Comparison of ENCODE assay signal across 8 cellular contexts in the genomic region with DNA sequence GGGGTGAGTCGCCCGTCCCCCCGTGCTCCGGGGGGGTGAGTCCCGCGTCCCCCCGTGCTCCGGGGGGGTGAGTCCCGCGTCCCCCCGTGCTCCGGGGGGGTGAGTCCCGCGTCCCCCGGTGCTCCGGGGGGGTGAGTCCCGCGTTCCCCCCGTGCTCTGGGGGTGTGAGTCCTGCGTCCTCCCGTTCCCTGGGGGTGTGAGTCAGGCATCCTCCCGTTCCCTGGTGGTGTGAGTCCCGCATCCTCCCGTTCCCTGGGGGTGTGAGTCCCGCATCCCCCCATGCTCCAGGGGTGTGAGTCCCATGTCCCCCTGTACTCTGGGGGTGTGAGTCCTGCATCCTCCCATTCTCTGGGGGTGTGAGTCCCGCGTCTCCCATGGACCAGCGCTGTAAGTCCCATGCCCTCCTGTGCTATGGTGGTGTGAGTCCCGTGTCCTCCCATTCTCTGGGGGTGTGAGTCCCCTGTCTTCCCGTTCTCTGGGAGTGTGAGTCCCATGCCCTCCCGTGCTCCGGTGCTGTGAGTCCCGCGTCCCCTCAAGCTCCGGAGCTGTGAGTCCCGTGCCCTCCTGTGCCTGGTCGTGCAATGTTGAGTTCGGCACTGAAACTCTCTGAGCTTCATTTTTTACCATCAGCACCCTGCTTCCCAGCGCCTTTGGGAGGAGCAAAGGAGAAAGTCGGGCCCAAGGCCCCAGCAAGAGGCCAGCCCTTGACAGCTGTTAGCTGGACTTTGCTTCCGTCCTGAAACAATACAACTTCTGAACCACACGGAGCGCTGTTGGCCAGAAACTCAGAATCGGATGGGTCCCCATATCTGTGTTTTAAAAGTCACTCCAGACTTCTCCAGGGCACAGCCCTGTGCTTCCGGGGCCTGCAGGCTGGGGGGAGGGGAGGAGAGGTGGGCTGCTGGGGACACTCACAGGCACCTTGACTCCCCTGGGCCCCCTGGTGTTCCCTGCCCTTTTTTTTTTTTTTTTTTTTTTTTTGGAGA. TPM values are rescaled to one million over a fixed set of nuclear protein-coding genes. Genes with fewer than 3 reads are reported as not detected.
DNase-seq lines count a peak whose midpoint lies in the region; ATAC-seq and TF ChIP-seq lines count a peak whose summit lies in the region.

No MANE protein-coding gene starts in this region.

- peaks cover 3% of the 10 kb centered on the region for H3K9me3 Mint-ChIP-seq in memory B cell

- BruUV-seq in HCT116 (replicated peaks; lab: Mats Ljungman, UMichigan), result no TSS peak

- no peaks in the 10 kb centered on the region for H3K79me2 ChIP-seq in HCT116 (ENCODE audit: insufficient read depth, low read length)
- H3K79me2 ChIP-seq in OCI-LY1 (ENCODE audit: insufficient read depth, low read length), result no peaks in the 10 kb centered on the region

- H3K27me3 Mint-ChIP-seq in memory B cell, result peaks cover 13% of the 10 kb centered on the region

- no peaks in the 10 kb centered on the region for H3F3A ChIP-seq in OCI-LY1 (ENCODE audit: insufficient read depth, low read length)

- POLR2A ChIA-PET in HCT116 (lab: Charles Lee), result interaction anchor here (0.7 to 1.1 kb wide), 2 partner anchors 11 to 601 kb away, joined by 3 to 8 read pairs; partner anchors contain the start of gene ZC3H18

- no peak overlapping the region for H3K4me3 Mint-ChIP-seq in memory B cell

- DNase-seq in HCT116 (ENCODE audit: low read depth, low spot score) (peak; percentile 64), dorsolateral prefrontal cortex (peak in 5 of 10 donors; percentile 32 to 55 (median 46)), memory B cell (ENCODE audit: low spot score in 2 of 2) (no peak), cerebellum (ENCODE audit: low spot score) (no peak)

- no peaks in the 10 kb centered on the region; a peak in 1 of 22 replicates for H3K36me3 ChIP-seq in BLaER1 treated with 17β-estradiol and CSF1 and Interleukin-3, amounts not matched to agents 10 nM and 100 nM
- no peaks in the 10 kb centered on the region for H3K36me3 ChIP-seq in HCT116 (ENCODE audit: control insufficient read depth in 1 of 2, insufficient read depth in 2 of 2, low read length in 2 of 2)
- no peaks in the 10 kb centered on the region; the same call in 1 of the 2 replicates for H3K36me3 ChIP-seq in OCI-LY1 (ENCODE audit: insufficient read depth, low read length)

- peak; percentile 43 to 67 (median 66); a peak in 5 of 6 replicates for TF ChIP-seq CTCF in HCT116 (IDR thresholded peaks at IDR 0.05 in 2 of 3, conservative IDR thresholded peaks at IDR 0.05 in 1 of 3; ENCODE audit: borderline replicate concordance in 1 of 3, insufficient read depth in 1 of 3, low read depth in 2 of 3, low read length in 2 of 3)
- TF ChIP-seq CTCF in OCI-LY1 (IDR thresholded peaks at IDR 0.05; ENCODE audit: low read length), result peak; percentile 37; the same call in 1 of the 2 replicates
- peak in 47 of 56 donors; percentile 5 to 55 (median 41) for TF ChIP-seq CTCF in dorsolateral prefrontal cortex (IDR thresholded peaks at IDR 0.05 in 54 of 56, conservative IDR thresholded peaks at IDR 0.05 in 2 of 56; ENCODE audit: low read depth in 1 of 56, partially characterized antibody in 56 of 56)

- H3K4me1 Mint-ChIP-seq in memory B cell, result peaks cover 4% of the 10 kb centered on the region

- peaks cover 28 to 76% (median 60%) of the 10 kb centered on the region in 10 experiments for H3K4me1 ChIP-seq in BLaER1 treated with 17β-estradiol and CSF1 and Interleukin-3, amounts not matched to agents 10 nM and 100 nM
- H3K4me1 ChIP-seq in HCT116 (ENCODE audit: control insufficient read depth in 1 of 2, insufficient read depth in 2 of 2, low read length in 2 of 2) (peaks cover 10 to 24% of the 10 kb centered on the region in 2 experiments; a peak in 3 of 4 replicates), OCI-LY1 (ENCODE audit: insufficient read depth, low read length, severe bottlenecking) (no peaks in the 10 kb centered on the region)

- no peak overlapping the region for H3K9ac ChIP-seq in BLaER1 treated with 17β-estradiol and CSF1 and Interleukin-3, amounts not matched to agents 10 nM and 100 nM
- no peak overlapping the region for H3K9ac ChIP-seq in HCT116 (ENCODE audit: low read length)
- no peak overlapping the region for H3K9ac ChIP-seq in OCI-LY1 (ENCODE audit: low read length)

- no peak overlapping the region for H2AFZ ChIP-seq in HCT116 (ENCODE audit: low read depth, low read length, poor library complexity, severe bottlenecking)
- no peak overlapping the region for H2AFZ ChIP-seq in OCI-LY1 (ENCODE audit: low read length)

- no peak overlapping the region for H3K27ac Mint-ChIP-seq in memory B cell

- H3K27me3 ChIP-seq in BLaER1 treated with 17β-estradiol and CSF1 and Interleukin-3, amounts not matched to agents 10 nM and 100 nM, result peaks cover 0 to 46% (median 0%) of the 10 kb centered on the region in 11 experiments; a peak in 9 of 22 replicates
- H3K27me3 ChIP-seq in HCT116 (ENCODE audit: insufficient read depth, low read length), result peaks cover 2% of the 10 kb centered on the region; the same call in 1 of the 2 replicates
- peaks cover 13% of the 10 kb centered on the region; the same call in 1 of the 2 replicates for H3K27me3 ChIP-seq in OCI-LY1 (ENCODE audit: insufficient read depth, low read length)
- H3K27me3 ChIP-seq in dorsolateral prefrontal cortex, result peaks cover 0 to 32% (median 3%) of the 10 kb centered on the region in 45 donors

- H3K4me2 ChIP-seq in BLaER1 treated with 17β-estradiol and CSF1 and Interleukin-3, amounts not matched to agents 10 nM and 100 nM, result peak overlapping the region; percentile 58 to 81 (median 70)
- H3K4me2 ChIP-seq in HCT116 (ENCODE audit: low read length), result peak overlapping the region; percentile 31
- no peak overlapping the region for H3K4me2 ChIP-seq in OCI-LY1 (ENCODE audit: low read length)

- no peak overlapping the region for H3K4me3 ChIP-seq in BLaER1 treated with 17β-estradiol and CSF1 and Interleukin-3, amounts not matched to agents 10 nM and 100 nM
- H3K4me3 ChIP-seq in HCT116 (replicated peaks in 1 of 2; ENCODE audit: low read depth in 1 of 2, low read length in 2 of 2) (no peak overlapping the region), OCI-LY1 (ENCODE audit: low read depth, low read length, poor library complexity, severe bottlenecking) (no peak overlapping the region), dorsolateral prefrontal cortex (no peak overlapping the region)

- H3K9me2 ChIP-seq in HCT116 (ENCODE audit: insufficient read depth), result no peaks in the 10 kb centered on the region
- no peaks in the 10 kb centered on the region for H3K9me2 ChIP-seq in OCI-LY1 (ENCODE audit: low read depth, low read length)

- intact Hi-C loops in HCT116 (cut with micrococcal nuclease), result no loop called here
- intact Hi-C loops in dorsolateral prefrontal cortex (cut with DNase I), result no loop called here

- no peak for TF ChIP-seq RAD21 in HCT116 (IDR thresholded peaks at IDR 0.05; ENCODE audit: low read depth)

- CTCF ChIA-PET in HCT116 (lab: Charles Lee), result interaction anchor here (0.7 to 3.5 kb wide), 8 partner anchors 9 to 634 kb away, joined by 3 to 13 read pairs (median 4); partner anchors contain the start of gene ZC3H18

- H3K36me3 Mint-ChIP-seq in memory B cell, result peaks cover 2% of the 10 kb centered on the region

- H3K9me3 ChIP-seq in BLaER1 treated with 17β-estradiol and CSF1 and Interleukin-3, amounts not matched to agents 10 nM and 100 nM (replicated peaks in 1 of 11), result peaks cover 4 to 14% (median 10%) of the 10 kb centered on the region in 11 experiments; a peak in 19 of 22 replicates
- H3K9me3 ChIP-seq in HCT116 (ENCODE audit: control insufficient read depth in 1 of 2, insufficient read depth in 1 of 2, low read depth in 1 of 2, low read length in 2 of 2), result peaks cover 0 to 5% of the 10 kb centered on the region in 2 experiments; a peak in 1 of 4 replicates
- H3K9me3 ChIP-seq in OCI-LY1 (ENCODE audit: low read length), result no peaks in the 10 kb centered on the region

- H4K20me1 ChIP-seq in BLaER1 treated with 17β-estradiol and CSF1 and Interleukin-3, amounts not matched to agents 10 nM and 100 nM, result peaks cover 0 to 19% (median 0%) of the 10 kb centered on the region in 11 experiments; a peak in 4 of 22 replicates
- no peaks in the 10 kb centered on the region for H4K20me1 ChIP-seq in HCT116 (ENCODE audit: insufficient read depth)
- no peaks in the 10 kb centered on the region for H4K20me1 ChIP-seq in OCI-LY1 (ENCODE audit: insufficient read depth, low read length)

- ATAC-seq in HCT116 (peak; percentile 78), memory B cell (ENCODE audit: low read depth) (peak; percentile 67), HG03439 (IDR thresholded peaks at IDR 0.05; ENCODE audit: unreplicated experiment) (no peak), GM21576 (IDR thresholded peaks at IDR 0.05; ENCODE audit: unreplicated experiment) (no peak)

- no peak overlapping the region; a peak in 1 of 22 replicates for H3K27ac ChIP-seq in BLaER1 treated with 17β-estradiol and CSF1 and Interleukin-3, amounts not matched to agents 10 nM and 100 nM
- H3K27ac ChIP-seq in HCT116 (ENCODE audit: low read depth, low read length) (no peak overlapping the region), OCI-LY1 (ENCODE audit: low read depth, low read length, poor library complexity, severe bottlenecking) (no peak overlapping the region), dorsolateral prefrontal cortex (no peak overlapping the region)

- no peak for TF ChIP-seq POLR2A in HCT116 (IDR thresholded peaks at IDR 0.05; ENCODE audit: borderline replicate concordance, extremely low read depth, insufficient read depth, insufficient read length)

- RAD21 ChIA-PET in HCT116 (lab: Charles Lee; ENCODE audit: low non-redundant PET in 1 of 2, low total read pairs in 2 of 2, uncharacterized antibody in 2 of 2, unreplicated experiment in 2 of 2), result no interaction called here

TF ChIP-seq in HCT116, 20 proteins besides CTCF, POLR2A, EP300 and RAD21 (continues in another document):
- TF ChIP-seq, protein P1, sequence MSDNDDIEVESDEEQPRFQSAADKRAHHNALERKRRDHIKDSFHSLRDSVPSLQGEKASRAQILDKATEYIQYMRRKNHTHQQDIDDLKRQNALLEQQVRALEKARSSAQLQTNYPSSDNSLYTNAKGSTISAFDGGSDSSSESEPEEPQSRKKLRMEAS (IDR thresholded peaks at IDR 0.05), result no peak
- TF ChIP-seq SRF (IDR thresholded peaks at IDR 0.05; ENCODE audit: low read depth), result no peak

RNA-seq across cellular contexts. Expression of gene ZC3H18, which starts 11.5 kb away (rescaled TPM):
- 57.8 TPM for total RNA-seq in HCT116 (2021; ENCODE audit: unreplicated experiment)
- polyA plus RNA-seq in HCT116 (2012), result 23.9 and 24.1 TPM in 2 replicates
- 10 to 100 TPM; 29.2 to 64.6 (median 46.8) TPM for total RNA-seq in dorsolateral prefrontal cortex
- total RNA-seq in cerebellum, result 17.9 TPM

Comparison
In these comparisons a context has a peak if more than half of its experiments do, and no peak if none do; other contexts are left out.
1. ATAC-seq: peak in HCT116 (single experiment) and memory B cell (single experiment); none in HG03439 (single experiment) and GM21576 (single experiment).
2. Peak in every context shown above with its lines, with median percentiles within 50 percentile points of each other: CTCF ChIP-seq.